8 cellular contexts compared by ENCODE assay signal in genomic region chr1:32703479-32704291, GRCh38. TPM values are rescaled to one million over a fixed set of nuclear protein-coding genes. Genes with fewer than 3 reads are reported as not detected.
DNase-seq lines count a peak whose midpoint lies in the region; ATAC-seq and TF ChIP-seq lines count a peak whose summit lies in the region.

No MANE protein-coding gene starts in this region.

- H3K4me2 ChIP-seq in SK-N-SH (peak overlapping the region; percentile 94), parathyroid adenoma (ENCODE audit: low read length) (peak overlapping the region; percentile 67)

- H4K20me1 ChIP-seq in SK-N-SH (ENCODE audit: insufficient read depth) = no peaks in the 10 kb centered on the region

- peak overlapping the region in 1 of 2 experiments; percentile 92; a peak in 2 of 4 replicates for H3K27ac ChIP-seq in SK-N-SH (ENCODE audit: low read depth in 2 of 2, low read length in 1 of 2)
- H3K27ac ChIP-seq in parathyroid adenoma = no peak overlapping the region

- 0 out of 4 replicates have a peak, but pooled peaks of 1 of the 2 experiments have one; percentile 54 for TF ChIP-seq EP300 in SK-N-SH (IDR thresholded peaks at IDR 0.05; ENCODE audit: borderline replicate concordance in 1 of 2, low read depth in 1 of 2, low read length in 1 of 2)

- ATAC-seq in GM21737 (IDR thresholded peaks at IDR 0.05; ENCODE audit: unreplicated experiment) (no peak), GM18517 (IDR thresholded peaks at IDR 0.05; ENCODE audit: unreplicated experiment) (no peak)

- H3K36me3 ChIP-seq in SK-N-SH (replicated peaks in 1 of 2; ENCODE audit: control insufficient read depth in 1 of 2, insufficient read depth in 2 of 2, low read length in 1 of 2) (no peaks in the 10 kb centered on the region), parathyroid adenoma (ENCODE audit: control insufficient read depth, insufficient read depth, low read length) (no peaks in the 10 kb centered on the region)

- WGBS in SK-N-SH (ENCODE audit: low lambda C conversion rate) = 29% methylated on average over 16 of the region's 18 CpGs

- peak overlapping the region; percentile 91 for H2AFZ ChIP-seq in SK-N-SH (ENCODE audit: low read depth)
- H2AFZ ChIP-seq in parathyroid adenoma = peak overlapping the region; percentile 83

- H3K4me1 ChIP-seq in SK-N-SH (ENCODE audit: control insufficient read depth in 1 of 2, insufficient read depth in 2 of 2, low read depth in 1 of 2, low read length in 1 of 2) = peaks cover 9 to 13% of the 10 kb centered on the region in 2 experiments; a peak in 3 of 4 replicates
- H3K4me1 ChIP-seq in parathyroid adenoma = peaks cover 2% of the 10 kb centered on the region

- TF ChIP-seq CTCF in SK-N-SH (IDR thresholded peaks at IDR 0.05) (no peak), fibroblast of villous mesenchyme (IDR thresholded peaks at IDR 0.05; ENCODE audit: insufficient read depth, low read depth, low read length) (no peak), parathyroid adenoma (IDR thresholded peaks at IDR 0.05) (no peak)

- H3K9ac ChIP-seq in SK-N-SH (peak overlapping the region; percentile 95), parathyroid adenoma (no peak overlapping the region)

- no peaks in the 10 kb centered on the region for H3K27me3 ChIP-seq in SK-N-SH (ENCODE audit: insufficient read depth)
- H3K27me3 ChIP-seq in parathyroid adenoma (ENCODE audit: control insufficient read depth, insufficient read depth, low read length) = no peaks in the 10 kb centered on the region

- POLR2A ChIA-PET in SK-N-SH (lab: Yijun Ruan, JAX) = no interaction called here

- H3K9me2 ChIP-seq in SK-N-SH = no peaks in the 10 kb centered on the region

- H3K79me2 ChIP-seq in SK-N-SH (ENCODE audit: insufficient read depth) (peaks cover 37% of the 10 kb centered on the region), parathyroid adenoma (no peaks in the 10 kb centered on the region)

- DNase-seq in EL (peak; percentile 99), SK-N-SH (peak; percentile 42), fibroblast of villous mesenchyme (ENCODE audit: low read depth) (peak; percentile 77), NCI-H1092 (lab: John Stamatoyannopoulos, UW) (no peak), NCI-H1694 treated with DMSO at 0.1 percent for 48 hours (lab: John Stamatoyannopoulos, UW) (no peak)

- CTCF ChIA-PET in SK-N-SH (lab: Yijun Ruan, JAX) = interaction anchor here (0.9 to 18.9 kb wide), 5 partner anchors 9 to 303 kb away, joined by 3 to 392 read pairs (median 6); no protein-coding TSS in a partner anchor

- H3K4me3 ChIP-seq in SK-N-SH (ENCODE audit: low read depth in 2 of 2, low read length in 1 of 2) (peak overlapping the region; percentile 58 to 81), fibroblast of villous mesenchyme (ENCODE audit: low read depth, low read length) (peak overlapping the region; percentile 76), parathyroid adenoma (ENCODE audit: low read depth, low read length) (peak overlapping the region; percentile 44)

- peaks cover 17% of the 10 kb centered on the region for H3F3A ChIP-seq in SK-N-SH (replicated peaks; ENCODE audit: insufficient read depth)

- no peak for TF ChIP-seq RAD21 in SK-N-SH (IDR thresholded peaks at IDR 0.05; ENCODE audit: low read length)

- H3K9me3 ChIP-seq in SK-N-SH = no peaks in the 10 kb centered on the region
- H3K9me3 ChIP-seq in parathyroid adenoma (ENCODE audit: control insufficient read depth, low read length) = no peaks in the 10 kb centered on the region

TF ChIP-seq in SK-N-SH, 30 proteins besides CTCF, POLR2A, EP300 and RAD21 (continues in another document):
- TF ChIP-seq USF1 (IDR thresholded peaks at IDR 0.05; ENCODE audit: borderline replicate concordance, low read depth) (no peak), POLR2AphosphoS5 (IDR thresholded peaks at IDR 0.05; ENCODE audit: low read depth, low read length) (peak; percentile 69; the same call in 1 of the 2 replicates), RXRA (IDR thresholded peaks at IDR 0.05; ENCODE audit: borderline replicate concordance, low read depth) (peak; percentile 9; the same call in 1 of the 2 replicates), TAF1 (IDR thresholded peaks at IDR 0.05; ENCODE audit: borderline replicate concordance, low read depth, low read length) (0 out of 2 replicates have a peak, but pooled peaks have one; percentile 46), YY1 (IDR thresholded peaks at IDR 0.05; ENCODE audit: low read depth) (no peak), RCOR1 (IDR thresholded peaks at IDR 0.05; ENCODE audit: low read length) (no peak), SIN3A (IDR thresholded peaks at IDR 0.05; ENCODE audit: borderline replicate concordance, low read depth, low read length) (peak; percentile 65; the same call in 1 of the 2 replicates), TCF12 (IDR thresholded peaks at IDR 0.05) (peak; percentile 66), GABPA (IDR thresholded peaks at IDR 0.05; ENCODE audit: low read depth) (no peak), FOSL2 (IDR thresholded peaks at IDR 0.05; ENCODE audit: borderline replicate concordance, low read depth) (peak; percentile 72), RFX5 (IDR thresholded peaks at IDR 0.05; ENCODE audit: low read length) (no peak), REST (IDR thresholded peaks at IDR 0.05; ENCODE audit: low read depth, low read length) (peak; percentile 60; the same call in 1 of the 2 replicates), MAX (IDR thresholded peaks at IDR 0.05; ENCODE audit: low read depth) (peak; percentile 37), USF2 (IDR thresholded peaks at IDR 0.05; ENCODE audit: borderline replicate concordance, low read depth, low read length) (no peak), NFIC (IDR thresholded peaks at IDR 0.05; ENCODE audit: borderline replicate concordance) (peak; percentile 81), FOXJ3 (CRISPR knock-in tag; IDR thresholded peaks at IDR 0.05) (no peak), NRF1 (IDR thresholded peaks at IDR 0.05; ENCODE audit: low read depth, low read length) (no peak), SMC3 (IDR thresholded peaks at IDR 0.05; ENCODE audit: low read depth, low read length) (no peak), EZH2phosphoT487 (IDR thresholded peaks at IDR 0.05; ENCODE audit: borderline replicate concordance, low read depth) (no peak), MXI1 (IDR thresholded peaks at IDR 0.05; ENCODE audit: low read depth, low read length) (no peak), TEAD4 (IDR thresholded peaks at IDR 0.05; ENCODE audit: borderline replicate concordance, insufficient read depth) (peak; percentile 60; the same call in 1 of the 2 replicates), JUND (IDR thresholded peaks at IDR 0.05) (peak; percentile 77)

RNA-seq across cellular contexts. Expression of gene SYNC, which starts 1.1 kb away (rescaled TPM):
- 25.6 and 32.0 TPM in 2 replicates for polyA plus RNA-seq in SK-N-SH (2012; rRNA removed)
- polyA plus RNA-seq in SK-N-SH (2012; cell fraction: cytosol; rRNA removed) = 40.4 and 45.3 TPM in 2 replicates
- 26.0 and 30.2 TPM in 2 replicates for polyA plus RNA-seq in SK-N-SH (2012; cell fraction: nucleus; rRNA removed)
- total RNA-seq in fibroblast of villous mesenchyme = 56.0 and 72.5 TPM in 2 replicates

RNA-seq across cellular contexts. Expression of gene RBBP4, which starts 52.7 kb away (rescaled TPM):
- 107 and 108 TPM in 2 replicates for polyA plus RNA-seq in SK-N-SH (2012; rRNA removed)
- 105 and 119 TPM in 2 replicates for polyA plus RNA-seq in SK-N-SH (2012; cell fraction: cytosol; rRNA removed)
- 68.5 and 120 TPM in 2 replicates for polyA plus RNA-seq in SK-N-SH (2012; cell fraction: nucleus; rRNA removed)
- 98.9 and 138 TPM in 2 replicates for total RNA-seq in fibroblast of villous mesenchyme

RNA-seq across cellular contexts. Expression of gene ZBTB8OS, which starts 53.3 kb away (rescaled TPM):
- polyA plus RNA-seq in SK-N-SH (2012; rRNA removed) = 59.2 and 69.8 TPM in 2 replicates
- polyA plus RNA-seq in SK-N-SH (2012; cell fraction: cytosol; rRNA removed) = 87.4 and 157 TPM in 2 replicates
- polyA plus RNA-seq in SK-N-SH (2012; cell fraction: nucleus; rRNA removed) = 31.8 and 44.5 TPM in 2 replicates
- total RNA-seq in fibroblast of villous mesenchyme = 34.5 and 44.5 TPM in 2 replicates

Comparison
In these comparisons a context has a peak if more than half of its experiments do, and no peak if none do; other contexts are left out.
1. DNase-seq: peak in EL (single experiment), SK-N-SH (single experiment) and fibroblast of villous mesenchyme (single experiment); none in NCI-H1092 (single experiment) and NCI-H1694 treated with DMSO at 0.1 percent for 48 hours (single experiment).
2. Peak in every context shown above with its lines, with median percentiles within 50 percentile points of each other: H3K4me3 ChIP-seq.